ENCODE assay signal across 18 cellular contexts in the genomic region with DNA sequence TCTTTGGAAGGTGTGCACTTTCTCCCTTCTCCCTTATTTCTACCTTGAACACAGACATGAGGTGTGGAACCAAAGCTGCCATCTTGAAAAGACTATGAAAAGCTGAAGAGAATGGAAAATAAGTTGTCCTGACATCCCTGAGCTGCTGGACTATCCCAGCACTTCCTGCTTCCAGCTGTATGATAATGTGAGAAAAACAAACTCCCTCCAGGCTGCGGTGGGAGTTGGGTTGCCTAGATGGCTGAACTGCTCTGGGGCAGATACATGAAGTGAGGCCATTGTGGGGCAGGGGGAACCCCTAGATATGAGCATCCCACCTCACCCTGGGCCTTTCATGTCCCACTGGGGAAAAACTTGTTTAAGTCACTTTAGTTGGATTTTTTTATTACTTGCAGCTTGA.
DNase-seq lines count a peak whose midpoint lies in the region; ATAC-seq and TF ChIP-seq lines count a peak whose summit lies in the region.
"Had no signal": no experiment of that assay in that cellular context is flagged by ENCODE, and none has a peak within 500 bp of the region (broad histone marks: within the 10 kb centered on the region; RNA-seq: fewer than 3 reads in every experiment).

No MANE protein-coding gene starts in this region.

- TF ChIP-seq EP300 in esophagus muscularis mucosa (IDR thresholded peaks at IDR 0.05) (no peak), suprapubic skin (IDR thresholded peaks at IDR 0.05) (no peak)

- no peaks in the 10 kb centered on the region for H3K27me3 ChIP-seq in Caco-2 (replicated peaks; ENCODE audit: control insufficient read depth, insufficient read depth, low read length)
- H3K27me3 ChIP-seq in esophagus muscularis mucosa, result no peaks in the 10 kb centered on the region
- peaks cover 5% of the 10 kb centered on the region for H3K27me3 ChIP-seq in suprapubic skin
- H3K27me3 ChIP-seq: BLaER1 treated with 17β-estradiol and CSF1 and Interleukin-3, amounts not matched to agents 10 nM and 100 nM had no signal

- no peak for ATAC-seq in effector memory CD8-positive, alpha-beta T cell (replicated peaks)
- no peak for ATAC-seq in WTC11
- ATAC-seq: HepG2 had no signal

- peaks cover 35% of the 10 kb centered on the region for H3K4me1 ChIP-seq in Caco-2
- no peaks in the 10 kb centered on the region for H3K4me1 ChIP-seq in esophagus muscularis mucosa
- no peaks in the 10 kb centered on the region for H3K4me1 ChIP-seq in suprapubic skin

- peaks cover 5% of the 10 kb centered on the region for H3K36me3 Mint-ChIP-seq in Caco-2 (ENCODE audit: insufficient read depth, unreplicated experiment)
- no peaks in the 10 kb centered on the region for H3K36me3 Mint-ChIP-seq in effector memory CD8-positive, alpha-beta T cell (ENCODE audit: insufficient read depth)
- H3K36me3 Mint-ChIP-seq in WTC11, result no peaks in the 10 kb centered on the region
- H3K36me3 Mint-ChIP-seq: CD4-positive, CD25-positive, alpha-beta regulatory T cell; CD8-positive, alpha-beta memory T cell; IgD-negative memory B cell had no signal

- H3K27ac Mint-ChIP-seq in Caco-2 (ENCODE audit: unreplicated experiment) (peak overlapping the region; percentile 65), WTC11 (no peak overlapping the region)
- no peak overlapping the region for H3K27ac Mint-ChIP-seq in effector memory CD8-positive, alpha-beta T cell
- H3K27ac Mint-ChIP-seq: B cell; CD4-positive, CD25-positive, alpha-beta regulatory T cell; CD8-positive, alpha-beta memory T cell; H9 had no signal

- peaks cover 4% of the 10 kb centered on the region; the same call in 1 of the 2 replicates for H3K9me3 ChIP-seq in Caco-2
- no peaks in the 10 kb centered on the region for H3K9me3 ChIP-seq in esophagus muscularis mucosa
- no peaks in the 10 kb centered on the region for H3K9me3 ChIP-seq in suprapubic skin
- H3K9me3 ChIP-seq: BLaER1 treated with 17β-estradiol and CSF1 and Interleukin-3, amounts not matched to agents 10 nM and 100 nM had no signal

- BruUV-seq in Caco-2 (replicated peaks; lab: Mats Ljungman, UMichigan), result no TSS peak

- H3K36me3 ChIP-seq in Caco-2 (ENCODE audit: control insufficient read depth, insufficient read depth, low read length), result no peaks in the 10 kb centered on the region
- H3K36me3 ChIP-seq in esophagus muscularis mucosa, result no peaks in the 10 kb centered on the region
- no peaks in the 10 kb centered on the region for H3K36me3 ChIP-seq in suprapubic skin
- H3K36me3 ChIP-seq: BLaER1 treated with 17β-estradiol and CSF1 and Interleukin-3, amounts not matched to agents 10 nM and 100 nM had no signal

- DNase-seq in NCI-H526 (lab: John Stamatoyannopoulos, UW) (peak; percentile 3 to 14), NCI-H526 treated with DMSO at 0.1 percent for 48 hours (lab: John Stamatoyannopoulos, UW) (no peak), Caco-2 (no peak), esophagus muscularis mucosa (ENCODE audit: extremely low spot score) (peak; percentile 89), suprapubic skin (ENCODE audit: low spot score in 2 of 2) (no peak), WTC11 (ENCODE audit: low spot score) (no peak)
- DNase-seq in effector memory CD8-positive, alpha-beta T cell, result no peak
- DNase-seq: 8988T; CD4-positive, CD25-positive, alpha-beta regulatory T cell; CD8-positive, alpha-beta memory T cell; COR-L47; DMS79 treated with DMSO at 0.1 percent for 48 hours; GF-D8; H9 had no signal

- peaks cover 20% of the 10 kb centered on the region for H3K9me3 Mint-ChIP-seq in Caco-2 (ENCODE audit: unreplicated experiment)
- H3K9me3 Mint-ChIP-seq in effector memory CD8-positive, alpha-beta T cell, result no peaks in the 10 kb centered on the region
- H3K9me3 Mint-ChIP-seq in WTC11, result peaks cover 7% of the 10 kb centered on the region
- H3K9me3 Mint-ChIP-seq: CD4-positive, CD25-positive, alpha-beta regulatory T cell; H9 had no signal

- TF ChIP-seq POLR2A in esophagus muscularis mucosa (IDR thresholded peaks at IDR 0.05; ENCODE audit: low read depth) (no peak), suprapubic skin (IDR thresholded peaks at IDR 0.05) (no peak)

- CTCF ChIA-PET in Caco-2 (lab: Charles Lee) (interaction anchor here (1.1 kb wide), 1 partner anchor 40 kb away, joined by 5 read pairs; no protein-coding TSS in a partner anchor), WTC11 (lab: Charles Lee) (no interaction called here)

- H3K4me3 ChIP-seq in Caco-2 (ENCODE audit: low read depth, low read length) (no peak overlapping the region), esophagus muscularis mucosa (no peak overlapping the region), suprapubic skin (no peak overlapping the region)
- H3K4me3 ChIP-seq: BLaER1 treated with 17β-estradiol and CSF1 and Interleukin-3, amounts not matched to agents 10 nM and 100 nM had no signal

- intact Hi-C loops in Caco-2 (cut with micrococcal nuclease; ENCODE audit: unreplicated experiment), result no loop called here
- intact Hi-C loops in esophagus muscularis mucosa (cut with DNase I), result no loop called here

- H3K4me1 Mint-ChIP-seq in Caco-2 (ENCODE audit: low read depth, unreplicated experiment) (peaks cover 25% of the 10 kb centered on the region), WTC11 (peaks cover 6% of the 10 kb centered on the region)
- H3K4me1 Mint-ChIP-seq in effector memory CD8-positive, alpha-beta T cell (ENCODE audit: low read depth in 2 of 2), result no peaks in the 10 kb centered on the region
- H3K4me1 Mint-ChIP-seq: B cell; CD4-positive, CD25-positive, alpha-beta regulatory T cell; CD8-positive, alpha-beta memory T cell; IgD-negative memory B cell had no signal

- WGBS in esophagus muscularis mucosa, result 27% methylated on average over 1 of the region's 1 CpG
- 25% methylated on average over 1 of the region's 1 CpG for WGBS in suprapubic skin

- H3K4me3 Mint-ChIP-seq in Caco-2 (ENCODE audit: unreplicated experiment), result no peak overlapping the region
- no peak overlapping the region for H3K4me3 Mint-ChIP-seq in effector memory CD8-positive, alpha-beta T cell
- no peak overlapping the region for H3K4me3 Mint-ChIP-seq in WTC11
- H3K4me3 Mint-ChIP-seq: B cell; CD4-positive, CD25-positive, alpha-beta regulatory T cell; CD8-positive, alpha-beta memory T cell; H9; IgD-negative memory B cell had no signal

- H3K27me3 Mint-ChIP-seq in Caco-2 (ENCODE audit: insufficient read depth, unreplicated experiment) (no peaks in the 10 kb centered on the region), WTC11 (ENCODE audit: low read depth) (peaks cover 7% of the 10 kb centered on the region)
- peaks cover 17 to 51% of the 10 kb centered on the region in 2 donors for H3K27me3 Mint-ChIP-seq in effector memory CD8-positive, alpha-beta T cell
- H3K27me3 Mint-ChIP-seq: CD4-positive, CD25-positive, alpha-beta regulatory T cell had no signal

- H3K27ac ChIP-seq in esophagus muscularis mucosa (replicated peaks in 1 of 4), result peak overlapping the region in 1 of 4 donors; percentile 20
- peak overlapping the region; percentile 65 for H3K27ac ChIP-seq in suprapubic skin
- H3K27ac ChIP-seq: BLaER1 treated with 17β-estradiol and CSF1 and Interleukin-3, amounts not matched to agents 10 nM and 100 nM had no signal

- POLR2A ChIA-PET in Caco-2 (lab: Charles Lee), result no interaction called here
- POLR2A ChIA-PET in WTC11 (lab: Charles Lee), result no interaction called here

- TF ChIP-seq CTCF in Caco-2 (IDR thresholded peaks at IDR 0.05; ENCODE audit: insufficient read depth in 1 of 2, low read depth in 1 of 2, low read length in 1 of 2, severe bottlenecking in 1 of 2, unreplicated experiment in 1 of 2) (no peak), esophagus muscularis mucosa (IDR thresholded peaks at IDR 0.05) (no peak), suprapubic skin (IDR thresholded peaks at IDR 0.05) (no peak), WTC11 (IDR thresholded peaks at IDR 0.05) (no peak)

TF ChIP-seq in WTC11, 78 proteins besides CTCF, POLR2A, EP300 and RAD21:
- TF ChIP-seq JUN (CRISPR knock-in tag; IDR thresholded peaks at IDR 0.05) (no peak), GRHL2 (CRISPR knock-in tag; IDR thresholded peaks at IDR 0.05; ENCODE audit: insufficient replicate concordance, severe bottlenecking) (no peak), SMAD4 (CRISPR knock-in tag; IDR thresholded peaks at IDR 0.05) (no peak), ZNF263 (CRISPR knock-in tag; IDR thresholded peaks at IDR 0.05; ENCODE audit: low read depth) (no peak), NFYB (CRISPR knock-in tag; conservative IDR thresholded peaks at IDR 0.05; ENCODE audit: low read depth) (no peak)
- TF ChIP-seq, protein P1, sequence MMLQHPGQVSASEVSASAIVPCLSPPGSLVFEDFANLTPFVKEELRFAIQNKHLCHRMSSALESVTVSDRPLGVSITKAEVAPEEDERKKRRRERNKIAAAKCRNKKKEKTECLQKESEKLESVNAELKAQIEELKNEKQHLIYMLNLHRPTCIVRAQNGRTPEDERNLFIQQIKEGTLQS (CRISPR knock-in tag; conservative IDR thresholded peaks at IDR 0.05), result no peak
TF ChIP-seq in WTC11: peak in this region for 0.

Comparison
In these comparisons a context has a peak if more than half of its experiments do, and no peak if none do; other contexts are left out.
1. DNase-seq: peak in NCI-H526 (2 of 2) and esophagus muscularis mucosa (single experiment); none in NCI-H526 treated with DMSO at 0.1 percent for 48 hours (single experiment), Caco-2 (0 of 2), suprapubic skin (0 of 2), effector memory CD8-positive, alpha-beta T cell (0 of 3) and WTC11 (single experiment).